20 cellular contexts compared by ENCODE assay signal in the genomic region with DNA sequence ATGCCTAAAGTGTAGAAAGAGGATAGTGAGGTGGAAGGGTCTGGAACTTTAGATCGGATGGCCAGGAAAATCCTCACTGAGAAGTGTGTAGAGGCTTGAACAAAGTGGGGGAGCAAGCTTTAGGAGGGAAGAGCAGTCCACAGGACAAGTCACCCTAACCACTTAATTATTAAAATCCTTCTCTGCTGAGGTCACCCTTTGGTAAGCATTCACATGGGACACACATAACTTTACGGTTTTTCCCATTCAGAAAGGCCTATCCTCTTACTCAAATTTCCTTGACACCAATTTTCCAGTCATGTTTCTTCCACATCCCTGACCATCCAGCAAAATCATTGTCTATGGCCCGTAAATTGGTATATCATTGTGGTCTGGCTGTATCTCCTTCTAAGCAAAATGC. TPM values are rescaled to one million over a fixed set of nuclear protein-coding genes. Genes with fewer than 3 reads are reported as not detected.
DNase-seq lines count a peak whose midpoint lies in the region; ATAC-seq and TF ChIP-seq lines count a peak whose summit lies in the region.
"Had no signal": no experiment of that assay in that cellular context is flagged by ENCODE, and none has a peak within 500 bp of the region (broad histone marks: within the 10 kb centered on the region; RNA-seq: fewer than 3 reads in every experiment).

No MANE protein-coding gene starts in this region.

- no peaks in the 10 kb centered on the region for H3K36me3 ChIP-seq in stomach
- H3K36me3 ChIP-seq: BLaER1 treated with 17β-estradiol and CSF1 and Interleukin-3, amounts not matched to agents 10 nM and 100 nM had no signal

- peaks cover 7% of the 10 kb centered on the region for H3K27me3 Mint-ChIP-seq in activated T-cell treated with anti-CD3 and anti-CD28 coated beads, Interleukin-2, amount 50 U/mL, for 72 hours (ENCODE audit: low read depth)
- H3K27me3 Mint-ChIP-seq: CD8-positive, alpha-beta memory T cell had no signal

- TF ChIP-seq CTCF in AG10803 (conservative IDR thresholded peaks at IDR 0.05; ENCODE audit: low read length): no peak
- TF ChIP-seq CTCF in GM10266 (IDR thresholded peaks at IDR 0.05; ENCODE audit: control insufficient read depth, insufficient read depth, low read depth, missing control alignments): no peak
- TF ChIP-seq CTCF in stomach (IDR thresholded peaks at IDR 0.05): no peak

- 89 to 98% (median 97%) methylated on average over 3 of the region's 3 CpGs for WGBS in stomach, 5 donors

- DNase-seq in AG10803 (ENCODE audit: low read depth) (peak; percentile 13), HS-27A (ENCODE audit: low read depth) (peak; percentile 23), astrocyte of the hippocampus (ENCODE audit: low read depth, low spot score) (peak; percentile 16), renal cortical epithelial cell (ENCODE audit: low read depth) (peak; percentile 4), GM10266 (ENCODE audit: extremely low spot score) (no peak), stomach (no peak)
- DNase-seq in activated T-cell treated with anti-CD3 and anti-CD28 coated beads, Interleukin-2, amount 50 U/mL, for 72 hours: no peak
- DNase-seq: CD8-positive, alpha-beta memory T cell; DMS53; H7; Karpas-422; MM.1S; NCI-H1092; NCI-H2107; NCI-H524; NCI-H82 had no signal

- no peaks in the 10 kb centered on the region for H3K36me3 Mint-ChIP-seq in activated T-cell treated with anti-CD3 and anti-CD28 coated beads, Interleukin-2, amount 50 U/mL, for 72 hours (ENCODE audit: insufficient read depth in 2 of 2)
- H3K36me3 Mint-ChIP-seq: CD8-positive, alpha-beta memory T cell; IgD-negative memory B cell had no signal

- peaks cover 0 to 8% (median 0%) of the 10 kb centered on the region in 4 donors for H3K4me1 ChIP-seq in stomach

- ATAC-seq in activated T-cell treated with anti-CD3 and anti-CD28 coated beads, Interleukin-2, amount 50 U/mL, for 72 hours (replicated peaks in 1 of 2): no peak

- H3K4me3 Mint-ChIP-seq in activated T-cell treated with anti-CD3 and anti-CD28 coated beads, Interleukin-2, amount 50 U/mL, for 72 hours: no peak overlapping the region
- H3K4me3 Mint-ChIP-seq: CD8-positive, alpha-beta memory T cell; IgD-negative memory B cell had no signal

- H3K27ac ChIP-seq in stomach: no peak overlapping the region
- H3K27ac ChIP-seq: BLaER1 treated with 17β-estradiol and CSF1 and Interleukin-3, amounts not matched to agents 10 nM and 100 nM; RWPE1 had no signal

- no peak for TF ChIP-seq POLR2A in stomach (IDR thresholded peaks at IDR 0.05)

- H3K9me3 ChIP-seq in stomach: no peaks in the 10 kb centered on the region

- no peak overlapping the region for H3K4me3 ChIP-seq in AG10803 (ENCODE audit: low read length)
- H3K4me3 ChIP-seq in stomach: no peak overlapping the region
- H3K4me3 ChIP-seq: BLaER1 treated with 17β-estradiol and CSF1 and Interleukin-3, amounts not matched to agents 10 nM and 100 nM had no signal

- H3K4me1 Mint-ChIP-seq in activated T-cell treated with anti-CD3 and anti-CD28 coated beads, Interleukin-2, amount 50 U/mL, for 72 hours (ENCODE audit: low read depth): peaks cover 19% of the 10 kb centered on the region

- no peaks in the 10 kb centered on the region for H3K9me3 Mint-ChIP-seq in activated T-cell treated with anti-CD3 and anti-CD28 coated beads, Interleukin-2, amount 50 U/mL, for 72 hours
- H3K9me3 Mint-ChIP-seq: CD8-positive, alpha-beta memory T cell had no signal

- no peak for TF ChIP-seq EP300 in stomach (IDR thresholded peaks at IDR 0.05)

- intact Hi-C loops in stomach (cut with DNase I; ENCODE audit: low total_unique reads): no loop called here

- H3K27ac Mint-ChIP-seq in activated T-cell treated with anti-CD3 and anti-CD28 coated beads, Interleukin-2, amount 50 U/mL, for 72 hours: no peak overlapping the region
- H3K27ac Mint-ChIP-seq: IgD-negative memory B cell had no signal

- H3K27me3 ChIP-seq in stomach: no peaks in the 10 kb centered on the region
- H3K27me3 ChIP-seq: BLaER1 treated with 17β-estradiol and CSF1 and Interleukin-3, amounts not matched to agents 10 nM and 100 nM had no signal

RNA-seq across cellular contexts. Expression of a gene that starts 31.0 kb away (rescaled TPM):
- total RNA-seq in renal cortical epithelial cell: 9.7 and 23.8 TPM in 2 replicates
- total RNA-seq in stomach: 100 to 1,000 TPM in 1 of 5 donors, 10 to 100 TPM in 4; 13.0 to 161 (median 53.6) TPM
- polyA plus RNA-seq in stomach: 10 to 100 TPM; 10.7 to 48.0 (median 38.3) TPM
- total RNA-seq in activated T-cell treated with anti-CD3 and anti-CD28 coated beads, Interleukin-2, amount 50 U/mL, for 72 hours: 10 to 100 TPM; 22.5 to 58.2 TPM
- total RNA-seq: G401 had no signal

Comparison
In these comparisons a context has a peak if more than half of its experiments do, and no peak if none do; other contexts are left out.
1. DNase-seq: peak in AG10803 (single experiment), HS-27A (single experiment), astrocyte of the hippocampus (single experiment) and renal cortical epithelial cell (single experiment); none in GM10266 (single experiment), stomach (single experiment) and activated T-cell treated with anti-CD3 and anti-CD28 coated beads, Interleukin-2, amount 50 U/mL, for 72 hours (0 of 2).